ENCODE assay signal across 27 cellular contexts in the genomic region with DNA sequence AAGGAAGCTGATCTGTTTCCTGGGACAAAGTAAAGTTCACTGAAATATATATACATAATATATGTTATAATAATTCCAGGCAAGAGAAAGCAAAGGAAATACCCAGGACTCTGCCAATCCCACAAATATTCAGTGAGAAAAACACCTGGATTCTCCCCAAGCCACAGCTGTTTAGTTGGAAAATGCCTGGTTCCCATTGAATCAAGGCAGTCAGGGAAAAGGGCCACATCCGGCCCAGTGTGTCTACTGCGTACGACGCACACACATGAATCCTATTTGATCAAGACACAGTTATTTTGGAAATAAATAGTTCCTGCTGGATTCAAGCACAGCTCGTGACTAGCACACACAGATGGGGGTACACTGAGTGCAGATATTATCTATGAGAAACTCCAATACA. TPM values are rescaled to one million over a fixed set of nuclear protein-coding genes. Genes with fewer than 3 reads are reported as not detected.
"Had no signal": no experiment of that assay in that cellular context is flagged by ENCODE, and none has a peak within 500 bp of the region (broad histone marks: within the 10 kb centered on the region; RNA-seq: fewer than 3 reads in every experiment).

No MANE protein-coding gene starts in this region.

- H3K36me3 ChIP-seq: brain microvascular endothelial cell had no signal

- H3K9me3 Mint-ChIP-seq: activated B cell treated with CpG ODN at 0.5 μM for 24 hours; activated CD4-positive, alpha-beta T cell treated with anti-CD3 and anti-CD28 coated beads, Interleukin-2, amount 10 ng/mL, durations not matched to agents 24 days and 14 days; activated naive CD4-positive, alpha-beta T cell treated with anti-CD3 and anti-CD28 coated beads, Interleukin-2, amount 50 U/mL, for 24 hours; activated T-cell treated with anti-CD3 and anti-CD28 coated beads, Interleukin-2, amount 50 U/mL, for 24 hours; activated T-helper 1 cell treated with anti-CD3 and anti-CD28 coated beads, Interleukin-12 subunit alpha, Interleukin-12 subunit beta, Interleukin-2, Interleukin-4 antibody, amounts not matched to agents 30 ng/mL and 10 ng/mL and 1 ng/mL, durations not matched to agents 14 hours and 24 hours and 36 hours; T-cell had no signal

- H3K27ac ChIP-seq: brain microvascular endothelial cell, SK-N-MC had no signal

- H3K27ac Mint-ChIP-seq: activated B cell treated with CpG ODN at 0.5 μM for 24 hours; activated CD4-positive, alpha-beta T cell treated with anti-CD3 and anti-CD28 coated beads, Interleukin-2, amount 10 ng/mL, durations not matched to agents 24 days and 14 days; activated CD8-positive, alpha-beta memory T cell treated with anti-CD3 and anti-CD28 coated beads, Interleukin-2, amount 10 ng/mL, durations not matched to agents 7 days and 5 days; activated naive CD4-positive, alpha-beta T cell treated with anti-CD3 and anti-CD28 coated beads, Interleukin-2, amount 50 U/mL, for 24 hours; activated T-cell treated with anti-CD3 and anti-CD28 coated beads, Interleukin-2, amount 50 U/mL, for 24 hours; activated T-helper 1 cell treated with anti-CD3 and anti-CD28 coated beads, Interleukin-12 subunit alpha, Interleukin-12 subunit beta, Interleukin-2, Interleukin-4 antibody, amounts not matched to agents 30 ng/mL and 10 ng/mL and 1 ng/mL, durations not matched to agents 14 hours and 24 hours and 36 hours; T-cell had no signal

- H3K4me3 ChIP-seq: SK-N-MC had no signal

- DNase-seq: activated B cell treated with CpG ODN at 0.5 μM for 24 hours; activated CD4-positive, alpha-beta T cell treated with anti-CD3 and anti-CD28 coated beads for 1 hour; activated CD4-positive, alpha-beta T cell treated with anti-CD3 and anti-CD28 coated beads, Interleukin-2, amount 10 ng/mL, durations not matched to agents 24 days and 14 days; activated CD4-positive, alpha-beta T cell treated with anti-CD3 and anti-CD28 coated beads, Interleukin-2, amount 50 U/mL, for 48 hours; activated CD8-positive, alpha-beta memory T cell treated with anti-CD3 and anti-CD28 coated beads, Interleukin-2, amount 10 ng/mL, durations not matched to agents 7 days and 5 days; activated effector memory CD4-positive, alpha-beta T cell treated with Interleukin-2 at 50 U/mL for 16 hours; activated naive CD4-positive, alpha-beta T cell; activated T-cell treated with anti-CD3 and anti-CD28 coated beads, Interleukin-2, amount 50 U/mL, for 24 hours; aorta; brain microvascular endothelial cell; caudate nucleus; Kasumi-1; NCI-H1092; NCI-H1417; NCI-H2029 treated with DMSO at 0.1 percent for 48 hours; NCI-H345; NCI-H510A; NCI-H526 treated with DMSO at 0.1 percent for 48 hours; NCI-H82; T-cell; T-helper 2 cell; T1000 had no signal

- H3K4me1 Mint-ChIP-seq: activated B cell treated with CpG ODN at 0.5 μM for 24 hours; activated CD4-positive, alpha-beta T cell treated with anti-CD3 and anti-CD28 coated beads, Interleukin-2, amount 10 ng/mL, durations not matched to agents 24 days and 14 days; activated CD8-positive, alpha-beta memory T cell treated with anti-CD3 and anti-CD28 coated beads, Interleukin-2, amount 10 ng/mL, durations not matched to agents 7 days and 5 days; activated naive CD4-positive, alpha-beta T cell treated with anti-CD3 and anti-CD28 coated beads, Interleukin-2, amount 50 U/mL, for 24 hours; T-cell had no signal

- H3K4me3 Mint-ChIP-seq: activated B cell treated with CpG ODN at 0.5 μM for 24 hours; activated CD4-positive, alpha-beta T cell treated with anti-CD3 and anti-CD28 coated beads, Interleukin-2, amount 10 ng/mL, durations not matched to agents 24 days and 14 days; activated CD8-positive, alpha-beta memory T cell treated with anti-CD3 and anti-CD28 coated beads, Interleukin-2, amount 10 ng/mL, durations not matched to agents 7 days and 5 days; activated naive CD4-positive, alpha-beta T cell treated with anti-CD3 and anti-CD28 coated beads, Interleukin-2, amount 50 U/mL, for 24 hours; activated T-cell treated with anti-CD3 and anti-CD28 coated beads, Interleukin-2, amount 50 U/mL, for 24 hours; activated T-helper 1 cell treated with anti-CD3 and anti-CD28 coated beads, Interleukin-12 subunit alpha, Interleukin-12 subunit beta, Interleukin-2, Interleukin-4 antibody, amounts not matched to agents 30 ng/mL and 10 ng/mL and 1 ng/mL, durations not matched to agents 14 hours and 24 hours and 36 hours; T-cell had no signal

- H3K36me3 Mint-ChIP-seq: activated CD8-positive, alpha-beta memory T cell treated with anti-CD3 and anti-CD28 coated beads, Interleukin-2, amount 10 ng/mL, durations not matched to agents 7 days and 5 days; activated naive CD4-positive, alpha-beta T cell treated with anti-CD3 and anti-CD28 coated beads, Interleukin-2, amount 50 U/mL, for 24 hours; T-cell had no signal

RNA-seq across cellular contexts. Expression of gene DCHS2, which starts 6.3 kb away (rescaled TPM):
- total RNA-seq: activated CD4-positive, alpha-beta T cell treated with anti-CD3 and anti-CD28 coated beads, Interleukin-2, amount 10 ng/mL, durations not matched to agents 24 days and 14 days; activated CD8-positive, alpha-beta memory T cell treated with anti-CD3 and anti-CD28 coated beads, Interleukin-2, amount 10 ng/mL, durations not matched to agents 7 days and 5 days; activated T-helper 1 cell treated with anti-CD3 and anti-CD28 coated beads, Interleukin-12 subunit alpha, Interleukin-12 subunit beta, Interleukin-2, Interleukin-4 antibody, amounts not matched to agents 30 ng/mL and 10 ng/mL and 1 ng/mL, durations not matched to agents 14 hours and 24 hours and 36 hours; OCI-LY7; RPMI7951 had no signal
